25 cellular contexts compared by ENCODE assay signal in the genomic region with DNA sequence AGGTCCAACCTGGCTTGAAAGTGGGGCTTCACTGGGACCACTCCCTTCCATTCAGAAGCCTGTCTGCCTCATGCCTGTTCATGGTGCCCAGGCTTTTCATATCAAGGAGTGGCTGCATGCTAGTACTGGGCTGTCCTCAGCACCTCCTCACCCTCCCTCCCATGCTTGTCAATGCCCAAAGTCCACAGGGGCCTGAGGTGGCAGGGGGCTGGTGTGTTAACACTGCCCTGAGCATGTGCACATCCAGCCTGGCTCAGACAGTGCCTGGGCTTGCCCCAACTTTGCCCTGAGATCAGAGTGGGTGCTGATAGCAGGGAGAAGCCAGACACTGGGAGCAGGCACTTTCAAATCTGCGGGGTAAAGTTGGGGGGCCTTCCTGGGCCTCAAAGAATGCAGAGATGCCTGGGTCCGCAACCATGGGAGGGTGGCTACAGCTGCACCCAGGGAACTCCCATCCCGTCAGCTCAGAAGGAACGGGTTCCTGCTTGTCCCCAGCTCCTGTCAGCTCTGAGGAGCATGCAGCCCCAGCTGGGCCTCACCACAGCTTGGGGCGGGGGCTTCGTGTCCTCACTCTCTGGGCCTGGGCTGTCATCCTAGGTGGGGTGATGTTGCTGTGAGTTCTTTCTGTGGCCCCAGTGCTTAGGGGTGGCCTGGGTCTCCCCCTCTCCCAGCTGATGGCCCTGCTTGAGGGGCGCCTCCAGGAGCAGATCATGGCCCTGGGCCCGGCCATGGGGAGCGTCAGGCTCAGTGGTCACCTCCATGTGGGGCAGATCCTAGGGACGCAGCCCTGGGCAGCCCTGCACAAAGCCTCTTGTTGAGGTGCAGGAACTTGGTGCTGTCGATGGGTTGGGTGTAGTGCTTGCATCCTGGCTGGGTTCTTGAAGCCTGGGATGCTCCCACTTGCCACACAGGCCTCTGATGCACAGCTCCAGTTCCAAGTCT.
DNase-seq lines count a peak whose midpoint lies in the region; ATAC-seq, FAIRE-seq and TF ChIP-seq lines count a peak whose summit lies in the region.
"Had no signal": no experiment of that assay in that cellular context is flagged by ENCODE, and none has a peak within 500 bp of the region (broad histone marks: within the 10 kb centered on the region; RNA-seq: fewer than 3 reads in every experiment).

No MANE protein-coding gene starts in this region.

- TF ChIP-seq CTCF in coronary artery (IDR thresholded peaks at IDR 0.05) (no peak), HepG2 (CRISPR knock-in tag; IDR thresholded peaks at IDR 0.05) (no peak), osteoblast (IDR thresholded peaks at IDR 0.05; ENCODE audit: extremely low read depth, low read depth, low read length) (no peak), upper lobe of left lung (IDR thresholded peaks at IDR 0.05) (no peak), ascending aorta (IDR thresholded peaks at IDR 0.05) (no peak)

- TF ChIP-seq POLR2A in HepG2 (IDR thresholded peaks at IDR 0.05; ENCODE audit: insufficient read depth in 1 of 2, low read depth in 2 of 2, low read length in 2 of 2) (no peak), upper lobe of left lung (IDR thresholded peaks at IDR 0.05) (no peak)

- WGBS in HepG2 (ENCODE audit: low lambda C conversion rate), result 40% methylated on average over 1 of the region's 11 CpGs
- 94% methylated on average over 8 of the region's 11 CpGs; no CpG with 5 or more reads in 1 of the 2 donors for WGBS in upper lobe of left lung, 2 donors

- H3K4me2 ChIP-seq in HepG2 (ENCODE audit: low read depth, low read length) (no peak overlapping the region), osteoblast (ENCODE audit: insufficient read depth, low read length) (no peak overlapping the region)

- DNase-seq in coronary artery (ENCODE audit: low spot score), result peak; percentile 60
- no peak for DNase-seq in HepG2 (ENCODE audit: low spot score)
- peak; percentile 13 for DNase-seq in osteoblast (ENCODE audit: insufficient read length, low spot score, missing footprints)
- peak in 1 of 2 donors; percentile 62 for DNase-seq in upper lobe of left lung
- DNase-seq in ascending aorta (ENCODE audit: low spot score in 2 of 2), result no peak
- DNase-seq in LoVo (ENCODE audit: low spot score), result no peak
- no peak for DNase-seq in NCI-H526 (lab: John Stamatoyannopoulos, UW)
- DNase-seq: CD4-positive, CD25-positive, alpha-beta regulatory T cell; GOT3; IMR-90; KG1; NCI-H1048; NCI-H1417; NCI-H1694; NCI-H2029 treated with DMSO at 0.1 percent for 48 hours; NCI-H69; SHP77 treated with DMSO at 0.1 percent for 48 hours had no signal

- no peaks in the 10 kb centered on the region for H3K36me3 ChIP-seq in HepG2 (replicated peaks in 1 of 2; ENCODE audit: control insufficient read depth in 1 of 2, insufficient read depth in 2 of 2, low read length in 2 of 2)
- H3K36me3 ChIP-seq in osteoblast (ENCODE audit: insufficient read depth, low read length), result no peaks in the 10 kb centered on the region
- no peaks in the 10 kb centered on the region for H3K36me3 ChIP-seq in upper lobe of left lung
- H3K36me3 ChIP-seq in ascending aorta, result no peaks in the 10 kb centered on the region
- H3K36me3 ChIP-seq: BLaER1 had no signal

- H3K4me1 ChIP-seq in HepG2 (ENCODE audit: insufficient read depth, low read length), result no peaks in the 10 kb centered on the region
- no peaks in the 10 kb centered on the region for H3K4me1 ChIP-seq in osteoblast (ENCODE audit: insufficient read depth, low read length)
- H3K4me1 ChIP-seq in upper lobe of left lung, result no peaks in the 10 kb centered on the region
- H3K4me1 ChIP-seq in ascending aorta, result no peaks in the 10 kb centered on the region

- no peak overlapping the region for H3K9ac ChIP-seq in HepG2 (ENCODE audit: insufficient read depth, low read depth, low read length)
- H3K9ac ChIP-seq: BLaER1 had no signal

- ATAC-seq in HepG2 (peak; percentile 81), upper lobe of left lung (ENCODE audit: low FRiP score in 2 of 2) (peak; percentile 43 to 67), HG02610 (IDR thresholded peaks at IDR 0.05; ENCODE audit: unreplicated experiment) (no peak)
- ATAC-seq: Panc1 had no signal

- intact Hi-C loops in HepG2 (cut with micrococcal nuclease; ENCODE audit: unreplicated experiment) (no loop called here), ascending aorta (cut with DNase I) (no loop called here)

- POLR2A ChIA-PET in HepG2 (lab: Yijun Ruan, JAX), result no interaction called here

- FAIRE-seq in HepG2 (lab: Jason Lieb, UNC), result no peak
- FAIRE-seq: A204.1, GM18507, HTR-8/SVneo had no signal

- CTCF ChIA-PET in HepG2 (lab: Yijun Ruan, JAX; ENCODE audit: low intra/inter-chr PET ratio, low total read pairs), result no interaction called here

- TF ChIP-seq RAD21 in HepG2 (CRISPR knock-in tag; IDR thresholded peaks at IDR 0.05), result no peak

- H3K9me3 ChIP-seq in HepG2 (ENCODE audit: low read length) (peaks cover 16% of the 10 kb centered on the region), osteoblast (ENCODE audit: low read depth, low read length) (peaks cover 3% of the 10 kb centered on the region), upper lobe of left lung (peaks cover 0 to 10% (median 3%) of the 10 kb centered on the region in 4 donors), ascending aorta (no peaks in the 10 kb centered on the region)

- H3K27ac ChIP-seq in coronary artery, result no peak overlapping the region
- no peak overlapping the region for H3K27ac ChIP-seq in HepG2 (ENCODE audit: extremely low read length, insufficient read depth, low read length)
- H3K27ac ChIP-seq in osteoblast (ENCODE audit: low read depth, low read length), result no peak overlapping the region
- H3K27ac ChIP-seq in upper lobe of left lung, result no peak overlapping the region
- no peak overlapping the region for H3K27ac ChIP-seq in ascending aorta
- H3K27ac ChIP-seq: RWPE1, SK-N-MC had no signal

- no TSS peak for BruUV-seq in HepG2 (replicated peaks; lab: Mats Ljungman, UMichigan)

- TF ChIP-seq EP300 in HepG2 (IDR thresholded peaks at IDR 0.05; ENCODE audit: low read depth in 2 of 2, low read length in 2 of 2) (no peak), HepG2 (CRISPR knock-in tag; IDR thresholded peaks at IDR 0.05; ENCODE audit: borderline replicate concordance) (no peak), upper lobe of left lung (IDR thresholded peaks at IDR 0.05) (no peak)

- in situ Hi-C loops in HepG2 (cut with HindIII; ENCODE audit: extremely low pct_ligation_motif_present, low pct_unique_long_range_greater_than_20kb), result no loop called here

- H3K79me2 ChIP-seq in HepG2 (ENCODE audit: insufficient read depth, low read length) (no peaks in the 10 kb centered on the region), osteoblast (ENCODE audit: insufficient read depth, low read length) (no peaks in the 10 kb centered on the region)

- H3K4me3 ChIP-seq in coronary artery (no peak overlapping the region), HepG2 (replicated peaks in 1 of 3; ENCODE audit: insufficient read depth in 1 of 3, low read depth in 2 of 3, low read length in 3 of 3) (no peak overlapping the region), osteoblast (ENCODE audit: insufficient read depth, low read length) (no peak overlapping the region), upper lobe of left lung (no peak overlapping the region), ascending aorta (no peak overlapping the region)
- H3K4me3 ChIP-seq: SK-N-MC had no signal

- H4K20me1 ChIP-seq in HepG2 (ENCODE audit: insufficient read depth, low read length) (no peaks in the 10 kb centered on the region), osteoblast (ENCODE audit: insufficient read depth, low read length) (no peaks in the 10 kb centered on the region)
- H4K20me1 ChIP-seq: BLaER1 had no signal

- H2AFZ ChIP-seq in HepG2 (ENCODE audit: low read length) (no peak overlapping the region), osteoblast (ENCODE audit: low read length) (no peak overlapping the region)

- H3K27me3 ChIP-seq in HepG2 (ENCODE audit: control insufficient read depth in 1 of 2, insufficient read depth in 2 of 2, low read length in 2 of 2), result no peaks in the 10 kb centered on the region
- H3K27me3 ChIP-seq in osteoblast (ENCODE audit: insufficient read depth, low read length), result no peaks in the 10 kb centered on the region
- no peaks in the 10 kb centered on the region for H3K27me3 ChIP-seq in upper lobe of left lung
- no peaks in the 10 kb centered on the region for H3K27me3 ChIP-seq in ascending aorta
- H3K27me3 ChIP-seq: BLaER1 had no signal

TF ChIP-seq in HepG2, 621 proteins besides CTCF, POLR2A, EP300 and RAD21:
- no peak for TF ChIP-seq SSRP1 (CRISPR knock-in tag; IDR thresholded peaks at IDR 0.05)
- no peak for TF ChIP-seq ARNTL (CRISPR knock-in tag; IDR thresholded peaks at IDR 0.05)
- no peak for TF ChIP-seq ZNF10 (CRISPR knock-in tag; IDR thresholded peaks at IDR 0.05; ENCODE audit: borderline replicate concordance, low read depth)
- no peak for TF ChIP-seq IKZF1 (IDR thresholded peaks at IDR 0.05)
- no peak for TF ChIP-seq IKZF4 (CRISPR knock-in tag; IDR thresholded peaks at IDR 0.05; ENCODE audit: borderline replicate concordance, low read depth, not compliant biosample characterization)

Comparison
In these comparisons a context has a peak if more than half of its experiments do, and no peak if none do; other contexts are left out.
1. DNase-seq: peak in coronary artery (single experiment) and osteoblast (single experiment); none in HepG2 (single experiment), ascending aorta (0 of 2), LoVo (single experiment) and NCI-H526 (0 of 2).